Comparison of ENCODE assay signal across 8 cellular contexts in the genomic region with DNA sequence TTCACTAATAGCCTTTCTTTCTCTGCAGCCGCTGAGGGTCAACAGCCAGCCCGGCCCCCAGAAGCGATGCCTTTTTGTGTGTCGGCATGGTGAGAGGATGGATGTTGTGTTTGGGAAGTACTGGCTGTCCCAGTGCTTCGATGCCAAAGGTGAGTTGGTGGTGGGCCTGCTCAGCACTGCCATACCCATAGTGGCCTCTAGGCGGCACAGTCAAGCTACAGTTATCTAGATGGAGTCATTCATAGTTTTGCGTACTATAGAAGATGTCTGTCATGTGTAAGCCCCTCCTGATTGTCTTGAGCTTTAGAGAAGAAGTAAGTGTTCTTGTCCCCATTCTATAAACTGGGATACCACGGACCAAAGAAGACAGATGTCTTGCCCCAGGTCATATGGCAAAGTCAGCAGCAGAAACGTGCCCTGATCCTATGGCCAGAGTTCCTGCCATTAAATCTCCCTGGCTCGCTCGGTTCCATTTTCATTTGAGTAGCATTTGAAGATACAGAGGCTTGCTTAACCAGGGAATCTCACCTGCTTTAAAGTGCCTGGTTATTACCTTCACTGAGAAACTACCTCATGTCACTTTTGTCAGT. TPM values are rescaled to one million over a fixed set of nuclear protein-coding genes. Genes with fewer than 3 reads are reported as not detected.
DNase-seq lines count a peak whose midpoint lies in the region; ATAC-seq, FAIRE-seq and TF ChIP-seq lines count a peak whose summit lies in the region.

No MANE protein-coding gene starts in this region.

- dilution Hi-C loops in mammary epithelial cell (cut with HindIII; ENCODE audit: low sequenced_read_pairs) = no loop called here

- TF ChIP-seq CTCF in KMS-11 (conservative IDR thresholded peaks at IDR 0.05; ENCODE audit: low read depth, low read length) (peak; percentile 79), WI38 (IDR thresholded peaks at IDR 0.05; ENCODE audit: low read depth, low read length) (peak; percentile 85), mammary epithelial cell (conservative IDR thresholded peaks at IDR 0.05 in 1 of 2, IDR thresholded peaks at IDR 0.05 in 1 of 2; ENCODE audit: extremely low read depth in 1 of 2, insufficient read depth in 1 of 2, low read depth in 1 of 2, low read length in 2 of 2) (peak; percentile 94 to 99), lower lobe of right lung (IDR thresholded peaks at IDR 0.05) (peak; percentile 90)

- DNase-seq in AML-193 (lab: John Stamatoyannopoulos, UW) (peak; percentile 19 to 25), GM19239 (ENCODE audit: insufficient read length, low spot score) (peak; percentile 38), mammary epithelial cell (no peak), lower lobe of right lung (peak; percentile 60), ureter (ENCODE audit: low spot score) (no peak)
- DNase-seq in stimulated activated CD8-positive, alpha-beta memory T cell treated with anti-CD3 and anti-CD28 coated beads, Interleukin-7, amount 100 ng/mL, for 1 hour (ENCODE audit: low read depth in 2 of 2) = peak; percentile 52 to 57

- no peaks in the 10 kb centered on the region for H3K36me3 ChIP-seq in KMS-11 (ENCODE audit: insufficient read depth)
- peaks cover 24% of the 10 kb centered on the region for H3K36me3 ChIP-seq in mammary epithelial cell (ENCODE audit: insufficient read depth, low read length)
- H3K36me3 ChIP-seq in lower lobe of right lung = peaks cover 30% of the 10 kb centered on the region

- H3K27me3 ChIP-seq in KMS-11 (ENCODE audit: insufficient read depth, low read depth) = no peaks in the 10 kb centered on the region
- H3K27me3 ChIP-seq in mammary epithelial cell (ENCODE audit: insufficient read depth, low read length) = no peaks in the 10 kb centered on the region
- no peaks in the 10 kb centered on the region for H3K27me3 ChIP-seq in lower lobe of right lung (ENCODE audit: low read depth)

- no peaks in the 10 kb centered on the region for H3K79me2 ChIP-seq in KMS-11 (ENCODE audit: insufficient read depth, low read depth)
- H3K79me2 ChIP-seq in mammary epithelial cell (ENCODE audit: insufficient read depth, low read length) = no peaks in the 10 kb centered on the region

- H2AFZ ChIP-seq in KMS-11 (ENCODE audit: low read depth) (no peak overlapping the region), mammary epithelial cell (ENCODE audit: low read depth, low read length) (no peak overlapping the region)

- intact Hi-C loops in mammary epithelial cell (cut with micrococcal nuclease) = loop anchor here (1.0 kb wide), 2 partner anchors 58 to 227 kb away; no protein-coding TSS in a partner anchor
- intact Hi-C loops in lower lobe of right lung (cut with DNase I) = loop anchor here (10.0 kb wide), 1 partner anchor 59 kb away; no protein-coding TSS in a partner anchor

- FAIRE-seq in GM19239 (lab: Jason Lieb, UNC) = peak; percentile 60

- 65% methylated on average over 11 of the region's 11 CpGs for WGBS in mammary epithelial cell (ENCODE audit: low coverage, missing lambda C conversion rate)

- CTCF ChIA-PET in mammary epithelial cell (lab: Charles Lee; ENCODE audit: low non-redundant PET) = no interaction called here

- no peaks in the 10 kb centered on the region for H4K20me1 ChIP-seq in KMS-11 (ENCODE audit: insufficient read depth)
- H4K20me1 ChIP-seq in mammary epithelial cell (ENCODE audit: insufficient read depth, low read length) = no peaks in the 10 kb centered on the region

- H3K4me2 ChIP-seq in KMS-11 (no peak overlapping the region), mammary epithelial cell (ENCODE audit: insufficient read depth, low read depth, low read length) (no peak overlapping the region)

- H3K4me1 ChIP-seq in KMS-11 (ENCODE audit: low read depth, poor library complexity, severe bottlenecking) = no peaks in the 10 kb centered on the region
- H3K4me1 ChIP-seq in mammary epithelial cell (ENCODE audit: insufficient read depth, low read length) = peaks cover 5% of the 10 kb centered on the region
- H3K4me1 ChIP-seq in lower lobe of right lung = peaks cover 14% of the 10 kb centered on the region

- peak; percentile 76 to 83 for ATAC-seq in lower lobe of right lung

- H3K27ac ChIP-seq in KMS-11 = no peak overlapping the region
- no peak overlapping the region for H3K27ac ChIP-seq in mammary epithelial cell (ENCODE audit: insufficient read depth, low read depth, low read length)
- no peak overlapping the region for H3K27ac ChIP-seq in lower lobe of right lung

- no TSS peak for BruUV-seq in mammary epithelial cell (replicated peaks; lab: Mats Ljungman, UMichigan)

- H3K4me3 ChIP-seq in KMS-11 (IDR thresholded peaks at IDR 0.05; ENCODE audit: insufficient read depth, low read depth, low read length) = no peak overlapping the region
- no peak overlapping the region for H3K4me3 ChIP-seq in WI38 (ENCODE audit: low read depth, low read length)
- H3K4me3 ChIP-seq in mammary epithelial cell (replicated peaks in 1 of 3; ENCODE audit: insufficient read depth in 1 of 3, low read depth in 2 of 3, low read length in 3 of 3) = no peak overlapping the region
- no peak overlapping the region for H3K4me3 ChIP-seq in lower lobe of right lung

- in situ Hi-C loops in mammary epithelial cell (cut with MboI; ENCODE audit: low sequenced_read_pairs in 2 of 2) = loop anchor here in 1 of 2 donors (5.0 to 10.0 kb wide), 2 partner anchors 56 to 229 kb away; no protein-coding TSS in a partner anchor

- H3K9me3 ChIP-seq in mammary epithelial cell (replicated peaks; ENCODE audit: insufficient read depth, low read length) (no peaks in the 10 kb centered on the region), lower lobe of right lung (no peaks in the 10 kb centered on the region)

- H3K9ac ChIP-seq in KMS-11 (no peak overlapping the region), mammary epithelial cell (ENCODE audit: insufficient read depth, low read length) (no peak overlapping the region)

RNA-seq across cellular contexts. Expression of a gene that starts 42.1 kb away (rescaled TPM):
- under 1 TPM in 1 of 2 donors, not detected in 1; 0.33 TPM for total RNA-seq in mammary epithelial cell
- 0.03 TPM for polyA plus RNA-seq in mammary epithelial cell
- not detected for polyA minus RNA-seq in mammary epithelial cell
- total RNA-seq in lower lobe of right lung = 11.1 TPM
- 1.1 TPM for total RNA-seq in ureter

Comparison
In these comparisons a context has a peak if more than half of its experiments do, and no peak if none do; other contexts are left out.
1. DNase-seq: peak in AML-193 (2 of 2), GM19239 (single experiment), lower lobe of right lung (single experiment) and stimulated activated CD8-positive, alpha-beta memory T cell treated with anti-CD3 and anti-CD28 coated beads, Interleukin-7, amount 100 ng/mL, for 1 hour (2 of 2); none in mammary epithelial cell (single experiment) and ureter (single experiment).
2. Peak in every context shown above with its lines, with median percentiles within 50 percentile points of each other: CTCF ChIP-seq.